Comparison of ENCODE assay signal across 3 cellular contexts in genomic region chrX:26651755-26652154, GRCh38.
TF ChIP-seq lines count a peak whose summit lies in the region.

No MANE protein-coding gene starts in this region.

TF ChIP-seq in SK-N-SH, 30 proteins besides CTCF, POLR2A, EP300 and RAD21:
- TF ChIP-seq RFX5 (IDR thresholded peaks at IDR 0.05; ENCODE audit: low read length) (no peak), GATA2 (CRISPR knock-in tag; IDR thresholded peaks at IDR 0.05) (no peak), CHD2 (IDR thresholded peaks at IDR 0.05; ENCODE audit: low read length, partially characterized antibody) (no peak)

TF ChIP-seq in SK-N-SH treated with all-trans-retinoic acid at 6 μM for 48 hours, 23 proteins besides CTCF, POLR2A, EP300 and RAD21:
- TF ChIP-seq CSRNP3 (CRISPR knock-in tag; IDR thresholded peaks at IDR 0.05) = no peak

TF ChIP-seq in GM12878, 131 proteins besides CTCF, POLR2A, EP300 and RAD21:
- TF ChIP-seq ZNF207 (IDR thresholded peaks at IDR 0.05; ENCODE audit: borderline replicate concordance) = no peak
- no peak for TF ChIP-seq POLR2AphosphoS5 (IDR thresholded peaks at IDR 0.05; ENCODE audit: low read length)
- no peak for TF ChIP-seq USF2 (IDR thresholded peaks at IDR 0.05; ENCODE audit: borderline replicate concordance, low read depth, low read length)
- TF ChIP-seq HDAC6 (IDR thresholded peaks at IDR 0.05; ENCODE audit: unreplicated experiment) = no peak
- TF ChIP-seq SMARCA5 (IDR thresholded peaks at IDR 0.05) = peak; percentile 76; the same call in 1 of the 2 replicates
- no peak for TF ChIP-seq ZBTB4 (CRISPR knock-in tag; IDR thresholded peaks at IDR 0.05)
